ENCODE assay signal across 8 cellular contexts in genomic region chr6:52576054-52576391, GRCh38. TPM values are rescaled to one million over a fixed set of nuclear protein-coding genes. Genes with fewer than 3 reads are reported as not detected.
A peak's percentile ranks its signal among the peaks of the same experiment; 100 is the strongest.
DNase-seq lines count a peak whose midpoint lies in the region; ATAC-seq, FAIRE-seq and TF ChIP-seq lines count a peak whose summit lies in the region.

No MANE protein-coding gene starts in this region.

- POLR2A ChIA-PET in activated naive CD8-positive, alpha-beta T cell treated with anti-CD3 and anti-CD28 coated beads, Interleukin-2, amount 10 ng/mL, durations not matched to agents 7 days and 5 days (lab: Charles Lee): interaction anchor here (0.7 to 1.5 kb wide), 2 partner anchors 27 to 39 kb away, joined by 4 to 6 read pairs; no protein-coding TSS in a partner anchor

- peak overlapping the region; percentile 64 for H3K4me3 Mint-ChIP-seq in activated naive CD8-positive, alpha-beta T cell treated with anti-CD3 and anti-CD28 coated beads, Interleukin-2, amount 10 ng/mL, durations not matched to agents 7 days and 5 days
- H3K4me3 Mint-ChIP-seq in stimulated activated naive B cell treated with anti-CD40 and anti-IgM and Interleukin-4, amounts not matched to agents 10 μg/mL and 1 μg/mL and 100 μg/mL, for 72 hours: peak overlapping the region; percentile 78 to 92

- no peaks in the 10 kb centered on the region for H3K36me3 Mint-ChIP-seq in activated naive CD8-positive, alpha-beta T cell treated with anti-CD3 and anti-CD28 coated beads, Interleukin-2, amount 10 ng/mL, durations not matched to agents 7 days and 5 days
- peaks cover 2 to 10% of the 10 kb centered on the region in 2 donors for H3K36me3 Mint-ChIP-seq in stimulated activated naive B cell treated with anti-CD40 and anti-IgM and Interleukin-4, amounts not matched to agents 10 μg/mL and 1 μg/mL and 100 μg/mL, for 72 hours

- H3K4me1 ChIP-seq in HUES6 (ENCODE audit: control insufficient read depth, insufficient read depth, low read length) (peaks cover 48% of the 10 kb centered on the region), keratinocyte (ENCODE audit: control insufficient read depth, extremely low read depth, insufficient read depth, low read length) (peaks cover 25% of the 10 kb centered on the region)

- H3K9ac ChIP-seq in HUES6 (ENCODE audit: low read length) (peak overlapping the region; percentile 80), keratinocyte (ENCODE audit: control insufficient read depth, extremely low read depth, insufficient read depth, low read length) (peak overlapping the region; percentile 71)

- H3K9me3 ChIP-seq in HUES6 (ENCODE audit: control insufficient read depth, insufficient read depth, low read depth, low read length) (no peaks in the 10 kb centered on the region), keratinocyte (ENCODE audit: control insufficient read depth, low read depth, low read length) (no peaks in the 10 kb centered on the region)

- peaks cover 40% of the 10 kb centered on the region for H3K27me3 Mint-ChIP-seq in activated naive CD8-positive, alpha-beta T cell treated with anti-CD3 and anti-CD28 coated beads, Interleukin-2, amount 10 ng/mL, durations not matched to agents 7 days and 5 days
- H3K27me3 Mint-ChIP-seq in stimulated activated naive B cell treated with anti-CD40 and anti-IgM and Interleukin-4, amounts not matched to agents 10 μg/mL and 1 μg/mL and 100 μg/mL, for 72 hours: no peaks in the 10 kb centered on the region

- H3K27ac ChIP-seq in HUES6 (ENCODE audit: low read depth, low read length): no peak overlapping the region
- H3K27ac ChIP-seq in keratinocyte (ENCODE audit: control insufficient read depth, insufficient read depth, low read length): peak overlapping the region; percentile 41

- H3K4me1 Mint-ChIP-seq in activated naive CD8-positive, alpha-beta T cell treated with anti-CD3 and anti-CD28 coated beads, Interleukin-2, amount 10 ng/mL, durations not matched to agents 7 days and 5 days: peaks cover 24% of the 10 kb centered on the region
- peaks cover 32 to 51% of the 10 kb centered on the region in 2 donors for H3K4me1 Mint-ChIP-seq in stimulated activated naive B cell treated with anti-CD40 and anti-IgM and Interleukin-4, amounts not matched to agents 10 μg/mL and 1 μg/mL and 100 μg/mL, for 72 hours

- H3K27ac Mint-ChIP-seq in activated naive CD8-positive, alpha-beta T cell treated with anti-CD3 and anti-CD28 coated beads, Interleukin-2, amount 10 ng/mL, durations not matched to agents 7 days and 5 days: no peak overlapping the region
- H3K27ac Mint-ChIP-seq in stimulated activated naive B cell treated with anti-CD40 and anti-IgM and Interleukin-4, amounts not matched to agents 10 μg/mL and 1 μg/mL and 100 μg/mL, for 72 hours: peak overlapping the region; percentile 78

- H3K36me3 ChIP-seq in HUES6 (ENCODE audit: control insufficient read depth, insufficient read depth, low read length): no peaks in the 10 kb centered on the region
- no peaks in the 10 kb centered on the region for H3K36me3 ChIP-seq in keratinocyte (ENCODE audit: control insufficient read depth in 2 of 2, extremely low read depth in 1 of 2, insufficient read depth in 2 of 2, low read length in 2 of 2)

- no peak for FAIRE-seq in keratinocyte (lab: Jason Lieb, UNC)

- dilution Hi-C loops in keratinocyte (cut with MboI; ENCODE audit: extremely low pct_ligation_motif_present, low sequenced_read_pairs): no loop called here

- no peak for DNase-seq in activated naive CD8-positive, alpha-beta T cell treated with anti-CD3 and anti-CD28 coated beads, Interleukin-2, amount 10 ng/mL, durations not matched to agents 7 days and 5 days
- DNase-seq in keratinocyte (ENCODE audit: low read depth, low spot score) (no peak), DMS53 treated with DMSO at 0.1 percent for 48 hours (lab: John Stamatoyannopoulos, UW; ENCODE audit: unreplicated experiment) (no peak), NCI-H2107 (lab: John Stamatoyannopoulos, UW) (no peak)
- DNase-seq in stimulated activated naive B cell treated with anti-CD40 and anti-IgM and Interleukin-4, amounts not matched to agents 10 μg/mL and 1 μg/mL and 100 μg/mL, for 72 hours: no peak
- no peak for DNase-seq in stimulated activated naive CD4-positive, alpha-beta T cell (lab: John Stamatoyannopoulos, UW)

- H3K9me3 Mint-ChIP-seq in activated naive CD8-positive, alpha-beta T cell treated with anti-CD3 and anti-CD28 coated beads, Interleukin-2, amount 10 ng/mL, durations not matched to agents 7 days and 5 days: no peaks in the 10 kb centered on the region
- H3K9me3 Mint-ChIP-seq in stimulated activated naive B cell treated with anti-CD40 and anti-IgM and Interleukin-4, amounts not matched to agents 10 μg/mL and 1 μg/mL and 100 μg/mL, for 72 hours: no peaks in the 10 kb centered on the region

- H2AFZ ChIP-seq in keratinocyte (ENCODE audit: control insufficient read depth, low read length): peak overlapping the region; percentile 83

- H3K4me3 ChIP-seq in HUES6 (ENCODE audit: low read depth, low read length) (peak overlapping the region; percentile 89), keratinocyte (ENCODE audit: control insufficient read depth in 2 of 3, extremely low read depth in 1 of 3, insufficient read depth in 2 of 3, low read depth in 1 of 3, low read length in 3 of 3) (peak overlapping the region; percentile 64 to 79 (median 78))

- peak overlapping the region; percentile 73 for H3K4me2 ChIP-seq in keratinocyte (ENCODE audit: control insufficient read depth, extremely low read depth, insufficient read depth, low read depth, low read length)

- no peaks in the 10 kb centered on the region for H3K9me1 ChIP-seq in keratinocyte (ENCODE audit: control insufficient read depth, extremely low read depth, insufficient read depth, low read length)

- no peak for TF ChIP-seq CTCF in keratinocyte (optimal IDR thresholded peaks at IDR 0.05 in 1 of 3, IDR thresholded peaks at IDR 0.05 in 1 of 3, conservative IDR thresholded peaks at IDR 0.05 in 1 of 3; ENCODE audit: extremely low read depth in 1 of 3, insufficient read depth in 2 of 3, low read length in 3 of 3)

- peaks cover 50% of the 10 kb centered on the region for H3K79me2 ChIP-seq in keratinocyte (ENCODE audit: control insufficient read depth, insufficient read depth, low read length)

- H4K20me1 ChIP-seq in keratinocyte (ENCODE audit: control insufficient read depth, extremely low read depth, insufficient read depth, low read length): no peaks in the 10 kb centered on the region

- no peaks in the 10 kb centered on the region for H3K27me3 ChIP-seq in HUES6 (ENCODE audit: control insufficient read depth, insufficient read depth, low read length)
- H3K27me3 ChIP-seq in keratinocyte (ENCODE audit: control insufficient read depth, extremely low read depth, insufficient read depth, low read length): no peaks in the 10 kb centered on the region

- ATAC-seq in activated naive CD8-positive, alpha-beta T cell treated with anti-CD3 and anti-CD28 coated beads, Interleukin-2, amount 10 ng/mL, durations not matched to agents 7 days and 5 days (ENCODE audit: low read depth): no peak
- ATAC-seq in stimulated activated naive B cell treated with anti-CD40 and anti-IgM and Interleukin-4, amounts not matched to agents 10 μg/mL and 1 μg/mL and 100 μg/mL, for 72 hours (replicated peaks): no peak
- no peak for ATAC-seq in GM19023 (IDR thresholded peaks at IDR 0.05; ENCODE audit: unreplicated experiment)

RNA-seq across cellular contexts. Expression of gene TRAM2, which starts 0.8 kb away (rescaled TPM):
- 1 to 10 TPM; 4.8 to 5.0 TPM for total RNA-seq in activated naive CD8-positive, alpha-beta T cell treated with anti-CD3 and anti-CD28 coated beads, Interleukin-2, amount 10 ng/mL, durations not matched to agents 7 days and 5 days
- 6.1 to 18.3 TPM (median 9.2 TPM) in 3 replicates for polyA plus RNA-seq in keratinocyte
- polyA plus RNA-seq in keratinocyte (2011; ENCODE audit: low read depth): 0.40 TPM
- polyA plus RNA-seq in keratinocyte (2011; cell fraction: cytosol; rRNA removed): 6.1 and 8.1 TPM in 2 replicates
- polyA plus RNA-seq in keratinocyte (2011; cell fraction: nucleus; rRNA removed): 17.6 and 18.8 TPM in 2 replicates
- 1.2 and 14.8 TPM in 2 replicates for polyA plus RNA-seq in keratinocyte (2012; ENCODE audit: low replicate concordance)
- 10.9 to 28.9 TPM (median 14.5 TPM) in 3 replicates for polyA minus RNA-seq in keratinocyte
- 6.7 TPM for polyA minus RNA-seq in keratinocyte (2011; cell fraction: cytosol; rRNA and poly(A)+ RNA removed)
- 10.8 and 16.9 TPM in 2 replicates for polyA minus RNA-seq in keratinocyte (2011; cell fraction: nucleus; rRNA and poly(A)+ RNA removed)
